Comparison of ENCODE assay signal across 8 cellular contexts in genomic region chr9:125889524-125890473, GRCh38.
DNase-seq lines count a peak whose midpoint lies in the region; ATAC-seq and TF ChIP-seq lines count a peak whose summit lies in the region.

No MANE protein-coding gene starts in this region.

- H3K27ac ChIP-seq in SU-DHL-6 (ENCODE audit: low read depth, low read length) (no peak overlapping the region), right atrium auricular region (peak overlapping the region; percentile 74 to 75)

- H3K36me3 ChIP-seq in SU-DHL-6 (ENCODE audit: low read length) = no peaks in the 10 kb centered on the region
- no peaks in the 10 kb centered on the region for H3K36me3 ChIP-seq in right atrium auricular region

- H3K9me3 ChIP-seq in SU-DHL-6 (ENCODE audit: insufficient read depth, low read length) (no peaks in the 10 kb centered on the region), right atrium auricular region (no peaks in the 10 kb centered on the region)

- no peaks in the 10 kb centered on the region for H3K79me2 ChIP-seq in SU-DHL-6 (ENCODE audit: insufficient read depth, low read length)

- no peak overlapping the region for H3K9ac ChIP-seq in SU-DHL-6 (ENCODE audit: low read length)

- H2AFZ ChIP-seq in SU-DHL-6 (ENCODE audit: low read depth, low read length, severe bottlenecking) = no peak overlapping the region

- peak overlapping the region; percentile 49 for H3K4me3 ChIP-seq in SU-DHL-6 (ENCODE audit: insufficient read depth, low read length, poor library complexity, severe bottlenecking)
- H3K4me3 ChIP-seq in right atrium auricular region = peak overlapping the region; percentile 49 to 59

- H3K27me3 ChIP-seq in SU-DHL-6 (ENCODE audit: low read length) (no peaks in the 10 kb centered on the region), right atrium auricular region (no peaks in the 10 kb centered on the region)

- no peaks in the 10 kb centered on the region for H3F3A ChIP-seq in SU-DHL-6 (ENCODE audit: insufficient read depth)

- H3K9me2 ChIP-seq in SU-DHL-6 (replicated peaks; ENCODE audit: insufficient read depth, low read length) = no peaks in the 10 kb centered on the region

- ATAC-seq in HG03108 (IDR thresholded peaks at IDR 0.05; ENCODE audit: unreplicated experiment) (peak; percentile 41), HG02884 (IDR thresholded peaks at IDR 0.05; ENCODE audit: unreplicated experiment) (no peak)

- H4K20me1 ChIP-seq in SU-DHL-6 (ENCODE audit: low read depth, low read length) = peaks cover 41% of the 10 kb centered on the region

- DNase-seq in ELF-1 (ENCODE audit: low read depth, low spot score) (peak; percentile 42), anterior cingulate cortex (lab: John Stamatoyannopoulos, UW) (peak in 45 of 58 donors; percentile 1 to 74 (median 42)), right atrium auricular region (ENCODE audit: low spot score) (no peak), posterior cingulate gyrus (peak; percentile 26 to 93 (median 56)), NK-92 (lab: John Stamatoyannopoulos, UW; ENCODE audit: unreplicated experiment) (no peak)

- intact Hi-C loops in posterior cingulate gyrus (cut with DNase I) = loop anchor here (1.0 kb wide), 1 partner anchor 143 kb away; no protein-coding TSS in a partner anchor

- H3K4me2 ChIP-seq in SU-DHL-6 (ENCODE audit: low read depth, low read length, poor library complexity, severe bottlenecking) = peak overlapping the region; percentile 52

- TF ChIP-seq CTCF in SU-DHL-6 (IDR thresholded peaks at IDR 0.05; ENCODE audit: insufficient read depth, low read length, poor library complexity, severe bottlenecking) = no peak
- no peak for TF ChIP-seq CTCF in right atrium auricular region (IDR thresholded peaks at IDR 0.05)

- peaks cover 0 to 37% of the 10 kb centered on the region in 2 donors for H3K4me1 ChIP-seq in right atrium auricular region

Comparison
In these comparisons a context has a peak if more than half of its experiments do, and no peak if none do; other contexts are left out.
1. DNase-seq: peak in ELF-1 (single experiment), anterior cingulate cortex (45 of 58) and posterior cingulate gyrus (10 of 10); none in right atrium auricular region (single experiment) and NK-92 (single experiment).